In genomic region chrX:152637649-152638442, GRCh38 we compare ENCODE assay signal across 9 cellular contexts. TPM values are rescaled to one million over a fixed set of nuclear protein-coding genes. Genes with fewer than 3 reads are reported as not detected.
DNase-seq lines count a peak whose midpoint lies in the region; ATAC-seq, FAIRE-seq and TF ChIP-seq lines count a peak whose summit lies in the region.
"Had no signal": no experiment of that assay in that cellular context is flagged by ENCODE, and none has a peak within 500 bp of the region (broad histone marks: within the 10 kb centered on the region; RNA-seq: fewer than 3 reads in every experiment).

TSS of gene GABRQ (plus strand) at chrX:152637895. CDS start at chrX:152638203, 308 bp downstream.

- H3K4me1 ChIP-seq in kidney (ENCODE audit: control insufficient read depth in 1 of 2, insufficient read depth in 1 of 2, low read depth in 1 of 2, low read length in 2 of 2) (no peaks in the 10 kb centered on the region), colonic mucosa (no peaks in the 10 kb centered on the region)

- no peak for TF ChIP-seq CTCF in activated CD8-positive, alpha-beta T cell treated with anti-CD3 and anti-CD28 coated beads for 36 hours (IDR thresholded peaks at IDR 0.05)
- TF ChIP-seq CTCF in kidney (IDR thresholded peaks at IDR 0.05; ENCODE audit: borderline replicate concordance, extremely low read depth, insufficient read depth) (no peak), colonic mucosa (IDR thresholded peaks at IDR 0.05) (no peak)

- H3K4me3 Mint-ChIP-seq in activated CD8-positive, alpha-beta T cell treated with anti-CD3 and anti-CD28 coated beads for 36 hours: no peak within 1 kb of the TSS
- H3K4me3 Mint-ChIP-seq: activated naive CD4-positive, alpha-beta T cell treated with anti-CD3 and anti-CD28 coated beads, Interleukin-2, amount 50 U/mL, for 24 hours had no signal

- H3K9ac ChIP-seq in kidney (ENCODE audit: low read length in 2 of 2) (no peak within 1 kb of the TSS), colonic mucosa (ENCODE audit: low read depth in 2 of 2, low read length in 2 of 2) (no peak within 1 kb of the TSS)

- POLR2A ChIA-PET in activated CD8-positive, alpha-beta T cell treated with anti-CD3 and anti-CD28 coated beads for 36 hours (lab: Charles Lee): no interaction called here

- no peaks in the 10 kb centered on the region for H3K36me3 ChIP-seq in kidney (ENCODE audit: control insufficient read depth in 1 of 2, insufficient read depth in 2 of 2, low read length in 2 of 2)
- no peaks in the 10 kb centered on the region for H3K36me3 ChIP-seq in colonic mucosa

- H3K36me3 Mint-ChIP-seq in activated CD8-positive, alpha-beta T cell treated with anti-CD3 and anti-CD28 coated beads for 36 hours (ENCODE audit: low read depth): no peaks in the 10 kb centered on the region
- H3K36me3 Mint-ChIP-seq: activated naive CD4-positive, alpha-beta T cell treated with anti-CD3 and anti-CD28 coated beads, Interleukin-2, amount 50 U/mL, for 24 hours had no signal

- ATAC-seq in activated CD8-positive, alpha-beta T cell treated with anti-CD3 and anti-CD28 coated beads for 36 hours: peak; percentile 27
- ATAC-seq in HG03469 (IDR thresholded peaks at IDR 0.05; ENCODE audit: unreplicated experiment) (no peak), HG03175 (IDR thresholded peaks at IDR 0.05; ENCODE audit: unreplicated experiment) (no peak), HG03432 (IDR thresholded peaks at IDR 0.05; ENCODE audit: unreplicated experiment) (no peak)

- H3K27ac ChIP-seq in kidney (ENCODE audit: low read depth in 2 of 2, low read length in 2 of 2) (no peak within 1 kb of the TSS), colonic mucosa (no peak within 1 kb of the TSS)

- no peak for FAIRE-seq in kidney (lab: Jason Lieb, UNC)

- H3K4me1 Mint-ChIP-seq in activated CD8-positive, alpha-beta T cell treated with anti-CD3 and anti-CD28 coated beads for 36 hours (ENCODE audit: low read depth): no peaks in the 10 kb centered on the region
- H3K4me1 Mint-ChIP-seq: activated naive CD4-positive, alpha-beta T cell treated with anti-CD3 and anti-CD28 coated beads, Interleukin-2, amount 50 U/mL, for 24 hours had no signal

- CTCF ChIA-PET in activated CD8-positive, alpha-beta T cell treated with anti-CD3 and anti-CD28 coated beads for 36 hours (lab: Charles Lee): no interaction called here

- DNase-seq in Daoy (ENCODE audit: low read depth) (peak; percentile 84), NCI-H1436 treated with DMSO at 0.1 percent for 48 hours (lab: John Stamatoyannopoulos, UW) (peak; percentile 51), kidney (peak; percentile 77), colonic mucosa (no peak)
- DNase-seq in activated CD8-positive, alpha-beta T cell treated with anti-CD3 and anti-CD28 coated beads for 36 hours: peak; percentile 10

- peaks cover 19% of the 10 kb centered on the region for H3K27me3 Mint-ChIP-seq in activated CD8-positive, alpha-beta T cell treated with anti-CD3 and anti-CD28 coated beads for 36 hours

- H3K27ac Mint-ChIP-seq in activated CD8-positive, alpha-beta T cell treated with anti-CD3 and anti-CD28 coated beads for 36 hours: no peak within 1 kb of the TSS
- H3K27ac Mint-ChIP-seq: activated naive CD4-positive, alpha-beta T cell treated with anti-CD3 and anti-CD28 coated beads, Interleukin-2, amount 50 U/mL, for 24 hours had no signal

- intact Hi-C loops in activated CD8-positive, alpha-beta T cell treated with anti-CD3 and anti-CD28 coated beads for 36 hours (cut with micrococcal nuclease): no loop called here
- intact Hi-C loops in kidney (cut with DNase I): no loop called here
- intact Hi-C loops in colonic mucosa (cut with DNase I): loop anchor here (2.0 kb wide), 1 partner anchor 885 kb away; no protein-coding TSS in a partner anchor

- no peaks in the 10 kb centered on the region for H3K9me3 Mint-ChIP-seq in activated CD8-positive, alpha-beta T cell treated with anti-CD3 and anti-CD28 coated beads for 36 hours
- H3K9me3 Mint-ChIP-seq: activated naive CD4-positive, alpha-beta T cell treated with anti-CD3 and anti-CD28 coated beads, Interleukin-2, amount 50 U/mL, for 24 hours had no signal

- H3K9me3 ChIP-seq in kidney (ENCODE audit: control insufficient read depth in 1 of 2, low read length in 2 of 2): no peaks in the 10 kb centered on the region
- H3K9me3 ChIP-seq in colonic mucosa: no peaks in the 10 kb centered on the region

- no peaks in the 10 kb centered on the region for H3K27me3 ChIP-seq in colonic mucosa

- H3K4me3 ChIP-seq in kidney (ENCODE audit: low read length in 2 of 2): no peak within 1 kb of the TSS
- no peak within 1 kb of the TSS for H3K4me3 ChIP-seq in colonic mucosa

RNA-seq across cellular contexts. Expression of gene GABRQ, which starts in this region (rescaled TPM):
- total RNA-seq in Daoy (2014; rRNA removed; shearing (Covaris generic)): 0.63 and 1.3 TPM in 2 replicates
- not detected for total RNA-seq in activated CD8-positive, alpha-beta T cell treated with anti-CD3 and anti-CD28 coated beads for 36 hours
- total RNA-seq in kidney (0.03 TPM), colonic mucosa (under 1 TPM in 1 of 2 donors, not detected in 1; 0.03 TPM)
- not detected for polyA plus RNA-seq in kidney (ENCODE audit: insufficient read depth, low read depth, low replicate concordance)

Comparison
In these comparisons a context has a peak if more than half of its experiments do, and no peak if none do; other contexts are left out.
1. Peak in DNase-seq and ATAC-seq in activated CD8-positive, alpha-beta T cell treated with anti-CD3 and anti-CD28 coated beads for 36 hours; RNA of the gene not detected or under 1 TPM.
2. Peak in DNase-seq in kidney; RNA of the gene not detected or under 1 TPM.